ENCODE assay signal across 8 cellular contexts in the genomic region with DNA sequence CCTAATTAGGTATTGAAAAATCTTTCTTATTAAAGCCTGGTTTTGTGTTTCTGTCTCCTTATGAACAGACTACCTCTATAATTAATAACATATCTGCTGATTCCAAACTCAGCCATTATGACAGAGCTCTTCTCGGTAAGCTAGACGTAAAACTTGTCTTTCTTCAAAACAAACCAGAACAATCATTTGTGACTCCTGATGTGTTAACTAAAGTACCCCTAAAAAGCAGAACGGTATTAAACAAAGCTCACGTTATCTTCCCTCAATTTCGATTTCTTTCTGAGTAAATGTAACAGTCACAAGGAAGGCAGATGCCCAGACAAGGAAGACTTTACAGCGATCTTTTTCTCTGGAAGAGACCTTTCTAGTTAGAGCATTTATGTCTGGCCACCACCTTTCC. TPM values are rescaled to one million over a fixed set of nuclear protein-coding genes. Genes with fewer than 3 reads are reported as not detected.
DNase-seq lines count a peak whose midpoint lies in the region; ATAC-seq and TF ChIP-seq lines count a peak whose summit lies in the region.

No MANE protein-coding gene starts in this region.

- CTCF ChIA-PET in A673 (lab: Charles Lee), result no interaction called here

- peak overlapping the region; percentile 44 for H3K4me3 Mint-ChIP-seq in activated CD4-positive, alpha-beta T cell treated with anti-CD3 and anti-CD28 coated beads, Interleukin-2, amount 10 ng/mL, durations not matched to agents 24 days and 14 days

- H3K4me1 Mint-ChIP-seq in activated CD4-positive, alpha-beta T cell treated with anti-CD3 and anti-CD28 coated beads, Interleukin-2, amount 10 ng/mL, durations not matched to agents 24 days and 14 days, result no peaks in the 10 kb centered on the region

- POLR2A ChIA-PET in A673 (lab: Charles Lee; ENCODE audit: low non-redundant PET), result no interaction called here

- H3K36me3 ChIP-seq in ascending aorta, result no peaks in the 10 kb centered on the region
- H3K36me3 ChIP-seq in thoracic aorta, result no peaks in the 10 kb centered on the region
- no peaks in the 10 kb centered on the region for H3K36me3 ChIP-seq in A673 (ENCODE audit: insufficient read depth, low read length, poor library complexity, severe bottlenecking)

- H3K9me3 ChIP-seq in ascending aorta (no peaks in the 10 kb centered on the region), thoracic aorta (no peaks in the 10 kb centered on the region), A673 (ENCODE audit: low read depth, low read length, poor library complexity, severe bottlenecking) (no peaks in the 10 kb centered on the region)

- intact Hi-C loops in activated CD4-positive, alpha-beta T cell treated with anti-CD3 and anti-CD28 coated beads, Interleukin-2, amount 10 ng/mL, durations not matched to agents 24 days and 14 days (cut with micrococcal nuclease), result loop anchor here (10.0 kb wide), 2 partner anchors 179 to 1619 kb away; no protein-coding TSS in a partner anchor
- intact Hi-C loops in ascending aorta (cut with DNase I), result loop anchor here (1.0 to 10.0 kb wide), 5 partner anchors 182 to 529 kb away; no protein-coding TSS in a partner anchor
- intact Hi-C loops in A673 (cut with micrococcal nuclease; ENCODE audit: unreplicated experiment), result loop anchor here (5.0 kb wide), 2 partner anchors 182 to 1617 kb away; no protein-coding TSS in a partner anchor

- ATAC-seq in thoracic aorta (ENCODE audit: insufficient number of reproducible peaks, low FRiP score, low read depth) (no peak), GM18519 (IDR thresholded peaks at IDR 0.05; ENCODE audit: low FRiP score, unreplicated experiment) (no peak)

- H3K36me3 Mint-ChIP-seq in activated CD4-positive, alpha-beta T cell treated with anti-CD3 and anti-CD28 coated beads, Interleukin-2, amount 10 ng/mL, durations not matched to agents 24 days and 14 days (ENCODE audit: low read depth), result no peaks in the 10 kb centered on the region

- H3K27ac ChIP-seq in ascending aorta, result peak overlapping the region; percentile 77 to 96
- peak overlapping the region; percentile 52 to 73 for H3K27ac ChIP-seq in thoracic aorta
- H3K27ac ChIP-seq in A673 (ENCODE audit: low read depth, low read length, poor library complexity, severe bottlenecking), result no peak overlapping the region

- H3K27me3 Mint-ChIP-seq in activated CD4-positive, alpha-beta T cell treated with anti-CD3 and anti-CD28 coated beads, Interleukin-2, amount 10 ng/mL, durations not matched to agents 24 days and 14 days, result peaks cover 23% of the 10 kb centered on the region

- H3K27ac Mint-ChIP-seq in activated CD4-positive, alpha-beta T cell treated with anti-CD3 and anti-CD28 coated beads, Interleukin-2, amount 10 ng/mL, durations not matched to agents 24 days and 14 days, result no peak overlapping the region

- H3K9me3 Mint-ChIP-seq in activated CD4-positive, alpha-beta T cell treated with anti-CD3 and anti-CD28 coated beads, Interleukin-2, amount 10 ng/mL, durations not matched to agents 24 days and 14 days, result no peaks in the 10 kb centered on the region

- no peak for DNase-seq in activated CD4-positive, alpha-beta T cell treated with anti-CD3 and anti-CD28 coated beads, Interleukin-2, amount 10 ng/mL, durations not matched to agents 24 days and 14 days
- DNase-seq in activated CD4-positive, alpha-beta T cell treated with anti-CD3 and anti-CD28 coated beads, Interleukin-2, amount 50 U/mL, for 4 hours, result no peak
- no peak for DNase-seq in ascending aorta (ENCODE audit: low spot score in 2 of 2)
- DNase-seq in kidney glomerular epithelial cell (lab: John Stamatoyannopoulos, UW), result peak; percentile 64
- no peak for DNase-seq in thoracic aorta (ENCODE audit: low spot score)
- no peak for DNase-seq in A673 (ENCODE audit: low spot score)
- DNase-seq in NCI-H2171 (lab: John Stamatoyannopoulos, UW), result no peak

- no peak for TF ChIP-seq CTCF in ascending aorta (IDR thresholded peaks at IDR 0.05)
- no peak for TF ChIP-seq CTCF in thoracic aorta (IDR thresholded peaks at IDR 0.05)
- no peak for TF ChIP-seq CTCF in A673 (conservative IDR thresholded peaks at IDR 0.05; ENCODE audit: low read depth, low read length)

- H3K4me1 ChIP-seq in ascending aorta (peaks cover 0 to 16% of the 10 kb centered on the region in 2 donors), thoracic aorta (ENCODE audit: control insufficient read depth in 1 of 2, low read depth in 2 of 2) (peaks cover 0 to 12% of the 10 kb centered on the region in 2 donors), A673 (ENCODE audit: insufficient read depth, low read length, poor library complexity, severe bottlenecking) (peaks cover 11% of the 10 kb centered on the region)

- BruUV-seq in A673 (replicated peaks; lab: Mats Ljungman, UMichigan), result no TSS peak

- H3K4me3 ChIP-seq in ascending aorta, result peak overlapping the region; percentile 65 to 95
- peak overlapping the region; percentile 85 for H3K4me3 ChIP-seq in thoracic aorta
- no peak overlapping the region for H3K4me3 ChIP-seq in A673 (ENCODE audit: low read depth, low read length, poor library complexity, severe bottlenecking)

- H3K27me3 ChIP-seq in ascending aorta (no peaks in the 10 kb centered on the region), thoracic aorta (replicated peaks; ENCODE audit: insufficient read depth) (no peaks in the 10 kb centered on the region), A673 (replicated peaks; ENCODE audit: insufficient read depth, low read depth, low read length, poor library complexity) (peaks cover 28% of the 10 kb centered on the region)

RNA-seq across cellular contexts. Expression of gene SEMA5A, which starts 1.8 kb away (rescaled TPM):
- not detected in 2 replicates for total RNA-seq in activated CD4-positive, alpha-beta T cell treated with anti-CD3 and anti-CD28 coated beads, Interleukin-2, amount 10 ng/mL, durations not matched to agents 24 days and 14 days
- total RNA-seq in ascending aorta (18.4 TPM), thoracic aorta (10 to 100 TPM; 13.3 to 17.6 TPM), A673 (2021) (0.17 and 0.20 TPM in 2 replicates)

Comparison
In these comparisons a context has a peak if more than half of its experiments do, and no peak if none do; other contexts are left out.
1. RNA of gene SEMA5A, which starts 1.8 kb away (total RNA-seq): 18.4 TPM in ascending aorta (single experiment) and 13.3 to 17.6 TPM in thoracic aorta; 0.17 to 0.20 TPM in A673 and not detected in activated CD4-positive, alpha-beta T cell treated with anti-CD3 and anti-CD28 coated beads, Interleukin-2, amount 10 ng/mL, durations not matched to agents 24 days and 14 days; every median in the first group is over 10 times any median in the second.